Comparison of ENCODE assay signal across 8 cellular contexts in the genomic region with DNA sequence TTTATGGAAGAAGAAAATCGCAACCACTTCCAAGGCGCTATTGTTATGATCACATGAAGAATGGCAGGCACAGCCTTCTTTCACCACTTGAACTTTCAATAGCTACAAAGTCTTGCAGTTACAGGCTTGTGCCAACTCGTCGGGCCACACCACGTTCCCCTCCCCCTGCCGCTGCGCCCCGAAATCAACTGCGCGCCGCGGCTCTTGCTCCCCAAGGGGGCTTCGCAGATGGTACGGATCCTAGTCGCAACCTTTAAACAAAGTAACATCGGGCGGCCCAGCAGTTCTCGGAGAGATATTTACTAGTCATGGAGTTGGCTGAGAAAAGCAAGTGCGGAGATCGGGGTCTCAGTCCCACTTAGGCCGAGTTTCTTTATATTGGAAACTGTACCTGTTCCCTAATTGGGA. TPM values are rescaled to one million over a fixed set of nuclear protein-coding genes. Genes with fewer than 3 reads are reported as not detected.
DNase-seq lines count a peak whose midpoint lies in the region; ATAC-seq lines count a peak whose summit lies in the region.

No MANE protein-coding gene starts in this region.

- H3K4me2 ChIP-seq in mesendoderm (ENCODE audit: low read length) = peak overlapping the region; percentile 97

- H3K27ac ChIP-seq in caudate nucleus (ENCODE audit: low read depth, low read length) (peak overlapping the region; percentile 80), mesendoderm (ENCODE audit: low read depth, low read length) (peak overlapping the region; percentile 95), urinary bladder (ENCODE audit: low read depth) (no peak overlapping the region)

- no peaks in the 10 kb centered on the region for H3K27me3 ChIP-seq in mesendoderm (ENCODE audit: insufficient read depth, low read length, poor library complexity)

- no peaks in the 10 kb centered on the region for H3K79me1 ChIP-seq in mesendoderm (ENCODE audit: low read length)

- peak overlapping the region; percentile 96 for H3K18ac ChIP-seq in mesendoderm (ENCODE audit: low read length)

- H3K4me3 ChIP-seq in mesendoderm (ENCODE audit: low read length) (peak overlapping the region; percentile 91), urinary bladder (ENCODE audit: low read depth, low read length) (peak overlapping the region; percentile 50)

- no peaks in the 10 kb centered on the region for H3K36me3 ChIP-seq in mesendoderm (ENCODE audit: control insufficient read depth, insufficient read depth, low read length)
- no peaks in the 10 kb centered on the region for H3K36me3 ChIP-seq in urinary bladder (ENCODE audit: insufficient read depth)

- H3K4me1 ChIP-seq in mesendoderm (ENCODE audit: control insufficient read depth, low read depth, low read length) = peaks cover 5% of the 10 kb centered on the region
- H3K4me1 ChIP-seq in urinary bladder (ENCODE audit: insufficient read depth) = no peaks in the 10 kb centered on the region

- peak overlapping the region; percentile 83 for H3K9ac ChIP-seq in mesendoderm (ENCODE audit: low read length)

- H3K79me2 ChIP-seq in mesendoderm (ENCODE audit: control insufficient read depth, insufficient read depth, low read length) = peaks cover 38% of the 10 kb centered on the region

- peak overlapping the region; percentile 79 for H2BK120ac ChIP-seq in mesendoderm (ENCODE audit: low read depth, low read length)

- peak overlapping the region; percentile 30 for H4K8ac ChIP-seq in mesendoderm (ENCODE audit: low read depth, low read length)

- H3K23ac ChIP-seq in mesendoderm (ENCODE audit: low read length) = no peak overlapping the region

- WGBS in mesendoderm (ENCODE audit: extremely low coverage, insufficient coverage, low lambda C conversion rate) = no CpG with 5 or more reads among the region's 21 CpGs
- WGBS in urinary bladder = under 1% methylated on average over 21 of the region's 21 CpGs

- peak overlapping the region; percentile 98 for H3K4ac ChIP-seq in mesendoderm (ENCODE audit: low read depth, low read length)

- DNase-seq in Ammon's horn (ENCODE audit: low spot score) = peak; percentile 32
- peak in 13 of 61 donors; percentile 25 to 73 (median 53) for DNase-seq in caudate nucleus (lab: John Stamatoyannopoulos, UW)
- DNase-seq in mesendoderm = no peak
- DNase-seq in SW480 (ENCODE audit: low spot score) = no peak
- DNase-seq in cerebellar nuclear complex (lab: John Stamatoyannopoulos, UW) = no peak

- peak; percentile 1 for ATAC-seq in HG03196 (IDR thresholded peaks at IDR 0.05; ENCODE audit: unreplicated experiment)
- ATAC-seq in HG03095 (IDR thresholded peaks at IDR 0.05; ENCODE audit: unreplicated experiment) = no peak

- H4K5ac ChIP-seq in mesendoderm (ENCODE audit: low read length) = peak overlapping the region; percentile 52

- H2AK5ac ChIP-seq in mesendoderm (ENCODE audit: low read length) = no peak overlapping the region

- peak overlapping the region; percentile 94 for H3K56ac ChIP-seq in mesendoderm (ENCODE audit: low read length)

- no peak overlapping the region for H2BK15ac ChIP-seq in mesendoderm (replicated peaks; ENCODE audit: low read depth)

- H2BK5ac ChIP-seq in mesendoderm (ENCODE audit: low read length) = peak overlapping the region; percentile 94

RNA-seq across cellular contexts. Expression of a gene that starts 1.0 kb away (rescaled TPM):
- 325 TPM for polyA plus RNA-seq in mesendoderm (2013, experiment 1 of 2)
- 338 TPM for polyA plus RNA-seq in mesendoderm (2013, experiment 2 of 2)
- total RNA-seq in urinary bladder = 54.0 TPM
- polyA plus RNA-seq in urinary bladder = 6.6 TPM
